In genomic region chr6:131316654-131317053, GRCh38 we compare ENCODE assay signal across 24 cellular contexts.
"Had no signal": no experiment of that assay in that cellular context is flagged by ENCODE, and none has a peak within 500 bp of the region (broad histone marks: within the 10 kb centered on the region; RNA-seq: fewer than 3 reads in every experiment).

No MANE protein-coding gene starts in this region.

- FAIRE-seq: frontal cortex, keratinocyte had no signal

- H3K27me3 ChIP-seq: ovary, sigmoid colon, suprapubic skin, transverse colon, upper lobe of right lung, uterus had no signal

- H3K27ac Mint-ChIP-seq: memory B cell; naive B cell; nephron progenitor cell; stimulated activated memory B cell treated with anti-CD40 and anti-IgM and Interleukin-4, amounts not matched to agents 10 μg/mL and 1 μg/mL and 100 μg/mL, for 72 hours; stimulated activated naive CD8-positive, alpha-beta T cell treated with anti-CD3 and anti-CD28 coated beads, Interleukin-15, Interleukin-2, amounts not matched to agents 100 ng/mL and 50 ng/mL, for 24 hours had no signal

- H3K9me3 ChIP-seq: mucosa of descending colon, ovary, psoas muscle, suprapubic skin, transverse colon, upper lobe of right lung, uterus had no signal

- H3K27ac ChIP-seq: ovary, psoas muscle, sigmoid colon, suprapubic skin, transverse colon, upper lobe of right lung, uterus had no signal

- H3K36me3 ChIP-seq: ovary, sigmoid colon, suprapubic skin, transverse colon, upper lobe of right lung, uterus had no signal

- H3K4me1 Mint-ChIP-seq: memory B cell; naive B cell; nephron progenitor cell; stimulated activated memory B cell treated with anti-CD40 and anti-IgM and Interleukin-4, amounts not matched to agents 10 μg/mL and 1 μg/mL and 100 μg/mL, for 72 hours had no signal

- DNase-seq: cortex of kidney; hypothalamus; left ventricle myocardium superior; mucosa of descending colon; naive B cell; nephron progenitor cell; occipital lobe; ovary; posterior cingulate gyrus; psoas muscle; right cardiac atrium; sigmoid colon; stimulated activated CD4-positive, alpha-beta T cell treated with anti-CD3 and anti-CD28 coated beads, Interleukin-2, amount 100 ng/mL, for 24 hours; stimulated activated CD4-positive, alpha-beta T cell treated with anti-CD3 and anti-CD28 coated beads, Interleukin-4, amount 100 ng/mL, for 24 hours; transverse colon; upper lobe of right lung; uterus had no signal

- ATAC-seq: left ventricle myocardium superior; mucosa of descending colon; psoas muscle; right cardiac atrium; stimulated activated memory B cell treated with anti-CD40 and anti-IgM and Interleukin-4, amounts not matched to agents 10 μg/mL and 1 μg/mL and 100 μg/mL, for 72 hours; upper lobe of right lung had no signal

- H3K4me3 Mint-ChIP-seq: memory B cell; naive B cell; nephron progenitor cell; stimulated activated memory B cell treated with anti-CD40 and anti-IgM and Interleukin-4, amounts not matched to agents 10 μg/mL and 1 μg/mL and 100 μg/mL, for 72 hours; stimulated activated naive CD8-positive, alpha-beta T cell treated with anti-CD3 and anti-CD28 coated beads, Interleukin-15, Interleukin-2, amounts not matched to agents 100 ng/mL and 50 ng/mL, for 24 hours had no signal

- H3K4me1 ChIP-seq: psoas muscle, sigmoid colon, suprapubic skin, transverse colon, upper lobe of right lung, uterus had no signal

- H3K4me3 ChIP-seq: lung, mucosa of descending colon, ovary, psoas muscle, sigmoid colon, suprapubic skin, transverse colon, upper lobe of right lung, uterus had no signal

- H3K27me3 Mint-ChIP-seq: stimulated activated naive CD8-positive, alpha-beta T cell treated with anti-CD3 and anti-CD28 coated beads, Interleukin-15, Interleukin-2, amounts not matched to agents 100 ng/mL and 50 ng/mL, for 24 hours had no signal
